ENCODE assay signal across 7 cellular contexts in genomic region chr9:114611516-114612271, GRCh38. TPM values are rescaled to one million over a fixed set of nuclear protein-coding genes. Genes with fewer than 3 reads are reported as not detected.
DNase-seq lines count a peak whose midpoint lies in the region; ATAC-seq and TF ChIP-seq lines count a peak whose summit lies in the region.

No MANE protein-coding gene starts in this region.

- peaks cover 48% of the 10 kb centered on the region for H3K4me1 Mint-ChIP-seq in chondrocyte (ENCODE audit: low read depth)

- peak overlapping the region; percentile 74 for H3K4me3 Mint-ChIP-seq in chondrocyte (ENCODE audit: unreplicated experiment)

- no peaks in the 10 kb centered on the region for H3K27me3 ChIP-seq in GM23248 (replicated peaks; ENCODE audit: insufficient read depth)
- H3K27me3 ChIP-seq in Karpas-422 (ENCODE audit: low read length): no peaks in the 10 kb centered on the region

- H3K4me1 ChIP-seq in GM23248 (ENCODE audit: insufficient read depth) (peaks cover 21% of the 10 kb centered on the region), Karpas-422 (ENCODE audit: low read length) (peaks cover 44% of the 10 kb centered on the region)

- peak; percentile 82 for ATAC-seq in left colon

- H3K9me2 ChIP-seq in GM23248 (ENCODE audit: insufficient read depth) (no peaks in the 10 kb centered on the region), Karpas-422 (replicated peaks; ENCODE audit: insufficient read depth, low read length) (no peaks in the 10 kb centered on the region)

- in situ Hi-C loops in GM23248 (cut with MboI): no loop called here

- no peak for TF ChIP-seq CTCF in GM12864 (IDR thresholded peaks at IDR 0.05; ENCODE audit: low read depth, low read length, missing control alignments)
- TF ChIP-seq CTCF in chondrocyte (IDR thresholded peaks at IDR 0.05): no peak

- H3K79me2 ChIP-seq in GM23248 (ENCODE audit: insufficient read depth) (peaks cover 18% of the 10 kb centered on the region; the same call in 1 of the 2 replicates), Karpas-422 (ENCODE audit: low read length) (peaks cover 38% of the 10 kb centered on the region)

- intact Hi-C loops in left colon (cut with DNase I, micrococcal nuclease): no loop called here

- no peaks in the 10 kb centered on the region for H3K9me3 ChIP-seq in GM23248 (ENCODE audit: low read depth)
- no peaks in the 10 kb centered on the region for H3K9me3 ChIP-seq in Karpas-422 (ENCODE audit: low read length)

- H2AFZ ChIP-seq in GM23248 (peak overlapping the region; percentile 79), Karpas-422 (ENCODE audit: low read length) (0 out of 2 replicates have a peak overlapping the region, but pooled peaks have one; percentile 74)

- no peaks in the 10 kb centered on the region for H3K36me3 Mint-ChIP-seq in chondrocyte (ENCODE audit: low read depth)

- H4K20me1 ChIP-seq in GM23248 (ENCODE audit: insufficient read depth) (no peaks in the 10 kb centered on the region), Karpas-422 (ENCODE audit: insufficient read depth, low read depth, low read length) (no peaks in the 10 kb centered on the region)

- peak overlapping the region; percentile 85 for H3K27ac Mint-ChIP-seq in chondrocyte (ENCODE audit: unreplicated experiment)

- H3K36me3 ChIP-seq in GM23248 (ENCODE audit: low read depth) (no peaks in the 10 kb centered on the region), Karpas-422 (ENCODE audit: insufficient read depth, low read length) (no peaks in the 10 kb centered on the region)

- 2% methylated on average over 27 to 31 of the region's 58 CpGs for WGBS in GM23248 (ENCODE audit: low coverage in 1 of 2, low lambda C conversion rate in 2 of 2, missing lambda C conversion rate in 2 of 2), 2 experiments

- peak overlapping the region; percentile 82 for H3K27ac ChIP-seq in GM23248
- H3K27ac ChIP-seq in Karpas-422 (ENCODE audit: low read length): peak overlapping the region; percentile 61

- H3K27me3 Mint-ChIP-seq in chondrocyte (ENCODE audit: low read depth): no peaks in the 10 kb centered on the region

- H3K4me3 ChIP-seq in GM12864 (ENCODE audit: low read depth, low read length): peak overlapping the region; percentile 63
- peak overlapping the region; percentile 81 for H3K4me3 ChIP-seq in GM23248
- peak overlapping the region; percentile 99 for H3K4me3 ChIP-seq in Karpas-422 (ENCODE audit: low read length)

- H3K4me2 ChIP-seq in GM23248 (ENCODE audit: unreplicated experiment): peak overlapping the region; percentile 90
- H3K4me2 ChIP-seq in Karpas-422 (ENCODE audit: low read depth, low read length, poor library complexity, severe bottlenecking): peak overlapping the region; percentile 95

- peaks cover 18% of the 10 kb centered on the region for H3F3A ChIP-seq in GM23248 (ENCODE audit: insufficient read depth)

- DNase-seq in GM12864 (ENCODE audit: low read depth) (no peak), GM23248 (peak; percentile 85), Karpas-422 (peak; percentile 77), T1000 (lab: John Stamatoyannopoulos, UW) (peak; percentile 56), chondrocyte (ENCODE audit: low spot score) (no peak), left colon (peak; percentile 68 to 75)
- DNase-seq in stimulated activated CD4-positive, alpha-beta T cell treated with anti-CD3 and anti-CD28 coated beads, Interleukin-4, amount 100 ng/mL, for 1 hour: peak; percentile 52

- H3K9ac ChIP-seq in GM23248 (peak overlapping the region; percentile 86), Karpas-422 (ENCODE audit: low read length) (peak overlapping the region; percentile 98)

- no peaks in the 10 kb centered on the region for H3K9me3 Mint-ChIP-seq in chondrocyte (ENCODE audit: low read depth)

RNA-seq across cellular contexts. Expression of gene TMEM268, which starts 0.6 kb away (rescaled TPM):
- 4.9 and 10.7 TPM in 2 replicates for total RNA-seq in GM23248 (2014; rRNA removed; shearing (Covaris generic))
- 5.1 and 6.9 TPM in 2 replicates for polyA plus RNA-seq in GM23248 (2016; fragmentation: Nextera tagmentation; extraction: Ambion mirVana)
- total RNA-seq in Karpas-422 (2014; rRNA removed; shearing (Covaris generic); ENCODE audit: low replicate concordance): 21.1 and 29.7 TPM in 2 replicates
- total RNA-seq in chondrocyte: 10.7 to 21.5 TPM (median 19.0 TPM) in 3 replicates
- total RNA-seq in left colon: 1 to 10 TPM; 6.8 to 9.4 TPM

RNA-seq across cellular contexts. Expression of gene ATP6V1G1, which starts 24.1 kb away (rescaled TPM):
- total RNA-seq in GM23248 (2014; rRNA removed; shearing (Covaris generic)): 127 and 131 TPM in 2 replicates
- 222 and 230 TPM in 2 replicates for polyA plus RNA-seq in GM23248 (2016; fragmentation: Nextera tagmentation; extraction: Ambion mirVana)
- 113 and 165 TPM in 2 replicates for total RNA-seq in Karpas-422 (2014; rRNA removed; shearing (Covaris generic); ENCODE audit: low replicate concordance)
- total RNA-seq in chondrocyte: 134 to 143 TPM (median 135 TPM) in 3 replicates
- total RNA-seq in left colon: 10 to 100 TPM; 66.9 to 74.3 TPM

RNA-seq across cellular contexts. Expression of gene TEX53, which starts 45.9 kb away (rescaled TPM):
- not detected in 2 replicates for total RNA-seq in GM23248 (2014; rRNA removed; shearing (Covaris generic))
- polyA plus RNA-seq in GM23248 (2016; fragmentation: Nextera tagmentation; extraction: Ambion mirVana): not detected in 2 replicates
- not detected in 2 replicates for total RNA-seq in Karpas-422 (2014; rRNA removed; shearing (Covaris generic); ENCODE audit: low replicate concordance)
- not detected in 3 replicates for total RNA-seq in chondrocyte
- not detected for total RNA-seq in left colon

Comparison
In these comparisons a context has a peak if more than half of its experiments do, and no peak if none do; other contexts are left out.
1. DNase-seq: peak in GM23248 (single experiment), Karpas-422 (single experiment), T1000 (single experiment), left colon (2 of 2) and stimulated activated CD4-positive, alpha-beta T cell treated with anti-CD3 and anti-CD28 coated beads, Interleukin-4, amount 100 ng/mL, for 1 hour (single experiment); none in GM12864 (single experiment) and chondrocyte (single experiment).
2. Peak in every context shown above with its lines, with median percentiles within 50 percentile points of each other: H3K4me3 ChIP-seq.